In genomic region chr6:43772571-43773049, GRCh38 we compare ENCODE assay signal across 8 cellular contexts. TPM values are rescaled to one million over a fixed set of nuclear protein-coding genes. Genes with fewer than 3 reads are reported as not detected.
DNase-seq lines count a peak whose midpoint lies in the region; ATAC-seq, FAIRE-seq and TF ChIP-seq lines count a peak whose summit lies in the region.

No MANE protein-coding gene starts in this region.

- peak overlapping the region; percentile 72 for H3K4me3 ChIP-seq in GM12875 (ENCODE audit: low read depth, low read length)
- H3K4me3 ChIP-seq in Panc1 (ENCODE audit: low read depth in 2 of 2, low read length in 2 of 2), result peak overlapping the region; percentile 94 to 99
- H3K4me3 ChIP-seq in H1 (ENCODE audit: extremely low read depth in 1 of 4, insufficient read depth in 2 of 4, low read depth in 3 of 4, low read length in 4 of 4), result peak overlapping the region; percentile 77 to 91 (median 85)
- H3K4me3 ChIP-seq in muscle layer of colon (ENCODE audit: low read depth in 1 of 2, low read length in 2 of 2), result peak overlapping the region; percentile 84 to 92

- peak overlapping the region; percentile 41 for H3K18ac ChIP-seq in H1 (ENCODE audit: extremely low read depth, low read length)

- H3K27me3 ChIP-seq in Panc1 (ENCODE audit: control insufficient read depth, insufficient read depth, low read length), result no peaks in the 10 kb centered on the region
- no peaks in the 10 kb centered on the region for H3K27me3 ChIP-seq in H1 (replicated peaks in 1 of 4; ENCODE audit: control insufficient read depth in 3 of 4, extremely low read depth in 1 of 4, insufficient read depth in 3 of 4, low read length in 3 of 4)
- H3K27me3 ChIP-seq in muscle layer of colon (ENCODE audit: control insufficient read depth in 1 of 2, insufficient read depth in 2 of 2, low read length in 2 of 2), result no peaks in the 10 kb centered on the region

- H4K20me1 ChIP-seq in H1 (replicated peaks in 1 of 2; ENCODE audit: control insufficient read depth in 1 of 2, insufficient read depth in 2 of 2, low read length in 2 of 2), result peaks cover 5 to 8% of the 10 kb centered on the region in 2 experiments

- H2BK12ac ChIP-seq in H1 (ENCODE audit: low read depth, low read length), result peak overlapping the region; percentile 44; the same call in 1 of the 2 replicates

- H2BK120ac ChIP-seq in H1 (replicated peaks; ENCODE audit: low read depth, low read length), result no peak overlapping the region

- peak in 1 of 2 experiments; percentile 26; a peak in 1 of 4 replicates for TF ChIP-seq RAD21 in H1 (IDR thresholded peaks at IDR 0.05 in 1 of 2, conservative IDR thresholded peaks at IDR 0.05 in 1 of 2; ENCODE audit: low read depth in 2 of 2, low read length in 2 of 2)

- no peak overlapping the region for H3K56ac ChIP-seq in H1 (replicated peaks; ENCODE audit: insufficient read length, low read depth, low read length)

- no peak overlapping the region for H3K23ac ChIP-seq in H1 (ENCODE audit: insufficient read length)

- DNase-seq in Panc1 (ENCODE audit: low read depth, low spot score) (no peak), H1 (ENCODE audit: low read depth in 1 of 2, low spot score in 2 of 2) (no peak), DMS153 treated with DMSO at 0.1 percent for 48 hours (lab: John Stamatoyannopoulos, UW; ENCODE audit: unreplicated experiment) (no peak), H4 (ENCODE audit: low spot score) (no peak)
- no peak for DNase-seq in stimulated activated CD4-positive, alpha-beta T cell treated with anti-CD3 and anti-CD28 coated beads, Interleukin-4, amount 100 ng/mL, for 4 hours

- CTCF ChIA-PET in Panc1 (lab: Charles Lee) (interaction anchor here (0.6 to 1.6 kb wide), 3 partner anchors 181 to 307 kb away, joined by 3 to 9 read pairs (median 3); no protein-coding TSS in a partner anchor), H1 (lab: Charles Lee; ENCODE audit: partially characterized antibody) (interaction anchor here (0.6 to 7.1 kb wide), 42 partner anchors 11 to 500 kb away, joined by 3 to 78 read pairs (median 7); partner anchors contain the start of gene MRPS18A)

- no peak for FAIRE-seq in H1 (lab: Jason Lieb, UNC)

- H2BK5ac ChIP-seq in H1 (ENCODE audit: low read depth, low read length), result peak overlapping the region; percentile 81; the same call in 1 of the 2 replicates

- peak overlapping the region; percentile 99 for H3K27ac ChIP-seq in Panc1 (ENCODE audit: low read length)
- no peak overlapping the region for H3K27ac ChIP-seq in H1 (ENCODE audit: low read depth, low read length)
- peak overlapping the region; percentile 95 for H3K27ac ChIP-seq in muscle layer of colon (ENCODE audit: low read depth, low read length)

- H3K36me3 ChIP-seq in Panc1 (ENCODE audit: control insufficient read depth, insufficient read depth, low read length) (peaks cover 2% of the 10 kb centered on the region; the same call in 1 of the 2 replicates), H1 (ENCODE audit: control insufficient read depth in 2 of 4, insufficient read depth in 4 of 4, low read length in 3 of 4) (peaks cover 2 to 10% (median 9%) of the 10 kb centered on the region in 4 experiments; a peak in 5 of 8 replicates), muscle layer of colon (ENCODE audit: insufficient read depth, low read length) (peaks cover 7% of the 10 kb centered on the region)

- H3K23me2 ChIP-seq in H1 (ENCODE audit: low read depth, low read length), result peaks cover 9% of the 10 kb centered on the region

- H2BK20ac ChIP-seq in H1 (ENCODE audit: low read length), result no peak overlapping the region; the same call in 1 of the 2 replicates

- in situ Hi-C loops in Panc1 (cut with HindIII; ENCODE audit: low pct_unique_long_range_greater_than_20kb, low sequenced_read_pairs), result no loop called here

- H3K4me1 ChIP-seq in Panc1 (ENCODE audit: control insufficient read depth, insufficient read depth, low read length), result peaks cover 37% of the 10 kb centered on the region
- peaks cover 0 to 24% (median 18%) of the 10 kb centered on the region in 4 experiments; a peak in 6 of 7 replicates for H3K4me1 ChIP-seq in H1 (replicated peaks in 1 of 4; ENCODE audit: control insufficient read depth in 3 of 4, insufficient read depth in 4 of 4, low read length in 3 of 4)
- H3K4me1 ChIP-seq in muscle layer of colon (ENCODE audit: insufficient read depth, low read length), result peaks cover 42% of the 10 kb centered on the region

- no peak overlapping the region for H3K4ac ChIP-seq in H1 (replicated peaks; ENCODE audit: insufficient read length, low read depth, low read length)

- H3K14ac ChIP-seq in H1 (ENCODE audit: insufficient read length), result no peak overlapping the region

- peak overlapping the region; percentile 88 to 90 for H3K4me2 ChIP-seq in H1 (ENCODE audit: insufficient read depth in 1 of 2, low read depth in 2 of 2, low read length in 2 of 2)

- no peak for ATAC-seq in Panc1
- ATAC-seq in GM18520 (IDR thresholded peaks at IDR 0.05; ENCODE audit: unreplicated experiment), result no peak

- H3K79me2 ChIP-seq in H1 (ENCODE audit: control insufficient read depth in 1 of 2, insufficient read depth in 2 of 2, low read length in 2 of 2), result peaks cover 3 to 68% of the 10 kb centered on the region in 2 experiments; a peak in 3 of 4 replicates

- peak overlapping the region; percentile 51 for H4K91ac ChIP-seq in H1 (replicated peaks; ENCODE audit: insufficient read length, low read length)

- peaks cover 23% of the 10 kb centered on the region for H3K79me1 ChIP-seq in H1 (ENCODE audit: low read depth, low read length)

- no peak for TF ChIP-seq POLR2A in H1 (IDR thresholded peaks at IDR 0.05; ENCODE audit: control extremely low read depth in 1 of 2, low read depth in 2 of 2, low read length in 2 of 2)

- H4K8ac ChIP-seq in H1 (ENCODE audit: extremely low read depth, insufficient read depth, low read length), result peak overlapping the region; percentile 41; the same call in 1 of the 2 replicates

- 3% methylated on average over 5 of the region's 7 CpGs; no CpG with 5 or more reads in 1 of the 2 experiments for WGBS in H1 (ENCODE audit: extremely low coverage in 1 of 2, insufficient coverage in 1 of 2, insufficient read length in 1 of 2, insufficient replicate concordance in 2 of 2, low coverage in 1 of 2, low lambda C conversion rate in 2 of 2, missing lambda C conversion rate in 1 of 2), 2 experiments

- BruUV-seq in Panc1 (replicated peaks; lab: Mats Ljungman, UMichigan), result no TSS peak

- TF ChIP-seq CTCF in GM12875 (IDR thresholded peaks at IDR 0.05; ENCODE audit: borderline replicate concordance, insufficient read depth, low read depth, low read length) (no peak), Panc1 (IDR thresholded peaks at IDR 0.05) (no peak), H1 (IDR thresholded peaks at IDR 0.05; ENCODE audit: control extremely low read depth in 1 of 3, insufficient read depth in 1 of 3, low read depth in 1 of 3, low read length in 3 of 3) (peak in 2 of 3 experiments; percentile 8 to 41; a peak in 1 of 4 replicates)

- intact Hi-C loops in Panc1 (cut with micrococcal nuclease; ENCODE audit: unreplicated experiment), result loop anchor here (5.0 kb wide), 1 partner anchor 105 kb away; no protein-coding TSS in a partner anchor

- H3K9ac ChIP-seq in H1 (replicated peaks in 1 of 4; ENCODE audit: extremely low read depth in 1 of 4, low read depth in 3 of 4, low read length in 3 of 4), result peak overlapping the region in 3 of 4 experiments; percentile 70 to 86 (median 78); a peak in 6 of 7 replicates
- peak overlapping the region; percentile 88 for H3K9ac ChIP-seq in muscle layer of colon (ENCODE audit: low read length)

- H2AK5ac ChIP-seq in H1 (ENCODE audit: low read depth, low read length), result no peak overlapping the region; the same call in 1 of the 2 replicates

- TF ChIP-seq EP300 in H1 (IDR thresholded peaks at IDR 0.05; ENCODE audit: borderline replicate concordance in 1 of 2, low read depth in 2 of 2, low read length in 2 of 2), result no peak

- H2BK15ac ChIP-seq in H1 (ENCODE audit: low read length), result peak overlapping the region; percentile 84

- no peak overlapping the region for H4K5ac ChIP-seq in H1 (ENCODE audit: insufficient read length, low read depth, low read length)

- H3K9me3 ChIP-seq in Panc1 (ENCODE audit: control insufficient read depth, insufficient read depth, low read depth, low read length), result no peaks in the 10 kb centered on the region
- no peaks in the 10 kb centered on the region for H3K9me3 ChIP-seq in H1 (ENCODE audit: insufficient read depth in 2 of 2, low read depth in 1 of 2, low read length in 1 of 2)
- H3K9me3 ChIP-seq in muscle layer of colon (ENCODE audit: low read length), result no peaks in the 10 kb centered on the region

- H2AFZ ChIP-seq in H1 (ENCODE audit: low read length), result no peak overlapping the region

- POLR2A ChIA-PET in Panc1 (lab: Charles Lee) (no interaction called here), H1 (lab: Charles Lee; ENCODE audit: partially characterized antibody) (interaction anchor here (0.7 to 3.7 kb wide), 26 partner anchors 10 to 307 kb away, joined by 3 to 35 read pairs (median 4); partner anchors contain the start of gene GTPBP2)

TF ChIP-seq in H1, 55 proteins besides CTCF, POLR2A, EP300 and RAD21:
- TF ChIP-seq TAF1 (IDR thresholded peaks at IDR 0.05; ENCODE audit: low read depth, low read length), result peak; percentile 35; the same call in 1 of the 2 replicates
- TF ChIP-seq TAF7 (optimal IDR thresholded peaks at IDR 0.05; ENCODE audit: borderline replicate concordance, low read depth, low read length), result peak; percentile 20
- peak; percentile 20 for TF ChIP-seq POLR2AphosphoS5 (IDR thresholded peaks at IDR 0.05; ENCODE audit: low read depth, low read length)
- 0 out of 4 replicates have a peak, but pooled peaks of 1 of the 2 experiments have one; percentile 33 for TF ChIP-seq SIN3A (conservative IDR thresholded peaks at IDR 0.05 in 1 of 2, IDR thresholded peaks at IDR 0.05 in 1 of 2; ENCODE audit: low read depth in 1 of 2, low read length in 2 of 2)
- TF ChIP-seq GABPA (IDR thresholded peaks at IDR 0.05; ENCODE audit: borderline replicate concordance, insufficient read depth, low read length), result no peak
- no peak for TF ChIP-seq SP4 (IDR thresholded peaks at IDR 0.05; ENCODE audit: low read length)
- TF ChIP-seq KDM4A (IDR thresholded peaks at IDR 0.05; ENCODE audit: low read depth, low read length, severe bottlenecking), result peak; percentile 13
- no peak for TF ChIP-seq CBX8 (IDR thresholded peaks at IDR 0.05; ENCODE audit: borderline replicate concordance, low read depth, low read length)

RNA-seq across cellular contexts. Expression of gene VEGFA, which starts 2.6 kb away (rescaled TPM):
- total RNA-seq in Panc1 (2021; ENCODE audit: unreplicated experiment), result 98.7 TPM
- polyA plus RNA-seq in Panc1 (2012; ENCODE audit: insufficient read length), result 118 TPM
- total RNA-seq in H1 (2021; fragmentation: NEBNext Ultra II Directional; extraction: Animal tissue kit (Norgen Biotek cat#: 25700)), result 40.7 and 42.2 TPM in 2 replicates
- polyA plus RNA-seq in H1 (2011; rRNA removed), result 58.5 and 78.3 TPM in 2 replicates
- 91.7 TPM for polyA plus RNA-seq in H1 (2011; cell fraction: cytosol; rRNA removed)
- polyA plus RNA-seq in H1 (2011; cell fraction: nucleus; rRNA removed), result 197 TPM
- 39.9 to 45.4 TPM (median 43.0 TPM) in 4 replicates for polyA plus RNA-seq in H1 (2012, experiment 1 of 2)
- polyA plus RNA-seq in H1 (2012, experiment 2 of 2), result 28.1 TPM
- 33.6 TPM for polyA plus RNA-seq in H1 (2013, experiment 1 of 2)
- 37.0 TPM for polyA plus RNA-seq in H1 (2013, experiment 2 of 2)
- polyA minus RNA-seq in H1 (2011; rRNA and poly(A)+ RNA removed), result 167 and 198 TPM in 2 replicates
- 42.9 TPM for polyA minus RNA-seq in H1 (2011; cell fraction: cytosol; rRNA and poly(A)+ RNA removed)
- 91.6 TPM for polyA minus RNA-seq in H1 (2011; cell fraction: nucleus; rRNA and poly(A)+ RNA removed)
- 46.8 and 55.6 TPM in 2 replicates for total RNA-seq in H4 (2014; rRNA removed; shearing (Covaris generic))

Comparison
In these comparisons a context has a peak if more than half of its experiments do, and no peak if none do; other contexts are left out.
1. CTCF ChIP-seq: peak in H1 (2 of 3); none in GM12875 (single experiment) and Panc1 (single experiment).
2. Peak in every context shown above with its lines, with median percentiles within 50 percentile points of each other: H3K4me3 ChIP-seq.